Comparison of ENCODE assay signal across 8 cellular contexts in genomic region chr1:237799762-237800474, GRCh38.
DNase-seq lines count a peak whose midpoint lies in the region; ATAC-seq and TF ChIP-seq lines count a peak whose summit lies in the region.

No MANE protein-coding gene starts in this region.

- TF ChIP-seq EP300 in suprapubic skin (IDR thresholded peaks at IDR 0.05): no peak

- in situ Hi-C loops in brain microvascular endothelial cell (cut with HindIII; ENCODE audit: low pct_ligation_motif_present, low sequenced_read_pairs): no loop called here

- H2BK5ac ChIP-seq in mesenchymal stem cell (ENCODE audit: low read depth, low read length, poor library complexity, severe bottlenecking): no peak overlapping the region

- H3K27ac ChIP-seq in PC-3 (ENCODE audit: low read length) (no peak overlapping the region), brain microvascular endothelial cell (no peak overlapping the region), mesenchymal stem cell (ENCODE audit: low read length, poor library complexity, severe bottlenecking) (no peak overlapping the region), suprapubic skin (no peak overlapping the region)

- H3K36me3 ChIP-seq in PC-3 (ENCODE audit: low read depth, low read length) (no peaks in the 10 kb centered on the region), brain microvascular endothelial cell (replicated peaks) (no peaks in the 10 kb centered on the region), mesenchymal stem cell (ENCODE audit: control insufficient read depth in 1 of 2, insufficient read depth in 2 of 2, low read depth in 1 of 2, low read length in 2 of 2) (no peaks in the 10 kb centered on the region), suprapubic skin (no peaks in the 10 kb centered on the region)

- TF ChIP-seq CTCF in PC-3 (conservative IDR thresholded peaks at IDR 0.05; ENCODE audit: low read depth, low read length): peak; percentile 64
- TF ChIP-seq CTCF in brain microvascular endothelial cell (IDR thresholded peaks at IDR 0.05; ENCODE audit: low read depth, low read length, missing control alignments): peak; percentile 37
- no peak for TF ChIP-seq CTCF in suprapubic skin (IDR thresholded peaks at IDR 0.05)

- no peak overlapping the region for H2BK15ac ChIP-seq in mesenchymal stem cell (ENCODE audit: low read depth, poor library complexity, severe bottlenecking)

- peak; percentile 10 for DNase-seq in NCI-H2107 treated with DMSO at 0.1 percent for 48 hours (lab: John Stamatoyannopoulos, UW; ENCODE audit: unreplicated experiment)
- DNase-seq in NCI-H2107 (lab: John Stamatoyannopoulos, UW): no peak
- peak; percentile 78 for DNase-seq in PC-3
- DNase-seq in brain microvascular endothelial cell: peak; percentile 72
- DNase-seq in mesenchymal stem cell: peak; percentile 68
- no peak for DNase-seq in suprapubic skin (ENCODE audit: low spot score in 2 of 2)

- H3K9me3 ChIP-seq in PC-3 (ENCODE audit: low read length): no peaks in the 10 kb centered on the region
- H3K9me3 ChIP-seq in mesenchymal stem cell (ENCODE audit: control insufficient read depth, low read length): no peaks in the 10 kb centered on the region
- no peaks in the 10 kb centered on the region for H3K9me3 ChIP-seq in suprapubic skin

- H3K4ac ChIP-seq in mesenchymal stem cell (ENCODE audit: low read depth in 1 of 2, low read length in 2 of 2): no peak overlapping the region

- no peaks in the 10 kb centered on the region for H4K20me1 ChIP-seq in PC-3 (ENCODE audit: low read length)

- H3K9me2 ChIP-seq in PC-3 (replicated peaks; ENCODE audit: low read length): no peaks in the 10 kb centered on the region

- WGBS in mesenchymal stem cell: 52% methylated on average over 3 of the region's 5 CpGs
- WGBS in suprapubic skin: 66% methylated on average over 5 of the region's 5 CpGs

- no peak overlapping the region for H2BK12ac ChIP-seq in mesenchymal stem cell (ENCODE audit: low read length in 2 of 2)

- no peaks in the 10 kb centered on the region for H3K27me3 ChIP-seq in PC-3 (ENCODE audit: low read length)
- no peaks in the 10 kb centered on the region for H3K27me3 ChIP-seq in brain microvascular endothelial cell (replicated peaks)
- no peaks in the 10 kb centered on the region for H3K27me3 ChIP-seq in mesenchymal stem cell (ENCODE audit: control insufficient read depth in 1 of 2, insufficient read depth in 1 of 2, low read length in 2 of 2)
- H3K27me3 ChIP-seq in suprapubic skin: no peaks in the 10 kb centered on the region

- intact Hi-C loops in PC-3 (cut with micrococcal nuclease): loop anchor here (2.0 kb wide), 1 partner anchor 127 kb away; no protein-coding TSS in a partner anchor

- no peak overlapping the region for H4K8ac ChIP-seq in mesenchymal stem cell (ENCODE audit: low read length)

- H2AFZ ChIP-seq in PC-3 (ENCODE audit: low read length) (0 out of 2 replicates have a peak overlapping the region, but pooled peaks have one; percentile 23), mesenchymal stem cell (ENCODE audit: low read depth, low read length) (no peak overlapping the region)

- TF ChIP-seq POLR2A in suprapubic skin (IDR thresholded peaks at IDR 0.05): no peak

- no peak overlapping the region for H2BK120ac ChIP-seq in mesenchymal stem cell (ENCODE audit: low read depth, low read length)

- no peaks in the 10 kb centered on the region for H3F3A ChIP-seq in PC-3 (ENCODE audit: low read length, unreplicated experiment)

- BruUV-seq in PC-3 (replicated peaks; lab: Mats Ljungman, UMichigan): no TSS peak

- POLR2A ChIA-PET in PC-3 (lab: Charles Lee; ENCODE audit: unreplicated experiment): no interaction called here

- H3K4me3 ChIP-seq in PC-3 (ENCODE audit: low read length): no peak overlapping the region
- no peak overlapping the region for H3K4me3 ChIP-seq in brain microvascular endothelial cell (ENCODE audit: low read depth, low read length)
- H3K4me3 ChIP-seq in mesenchymal stem cell (ENCODE audit: insufficient read depth in 1 of 2, low read depth in 1 of 2, low read length in 2 of 2): no peak overlapping the region
- H3K4me3 ChIP-seq in suprapubic skin: no peak overlapping the region

- no peaks in the 10 kb centered on the region for H3K79me2 ChIP-seq in PC-3 (ENCODE audit: low read length)

- H4K91ac ChIP-seq in mesenchymal stem cell (ENCODE audit: low read length): no peak overlapping the region

- no peak overlapping the region for H3K18ac ChIP-seq in mesenchymal stem cell (ENCODE audit: low read depth in 1 of 2, low read length in 2 of 2)

- no peak overlapping the region for H2AK5ac ChIP-seq in mesenchymal stem cell (ENCODE audit: low read length, severe bottlenecking)

- CTCF ChIA-PET in PC-3 (lab: Charles Lee): interaction anchor here (0.6 to 1.0 kb wide), 4 partner anchors 52 to 795 kb away, joined by 3 to 4 read pairs (median 4); no protein-coding TSS in a partner anchor

- H3K4me1 ChIP-seq in PC-3 (ENCODE audit: insufficient read depth, low read length) (no peaks in the 10 kb centered on the region), mesenchymal stem cell (ENCODE audit: control insufficient read depth, insufficient read depth, low read depth, low read length) (no peaks in the 10 kb centered on the region), suprapubic skin (no peaks in the 10 kb centered on the region)

- H3K14ac ChIP-seq in mesenchymal stem cell (ENCODE audit: low read length in 2 of 2): no peak overlapping the region

- peak overlapping the region; percentile 47 for H3K4me2 ChIP-seq in PC-3 (ENCODE audit: low read length)
- H3K4me2 ChIP-seq in mesenchymal stem cell (ENCODE audit: low read length, poor library complexity, severe bottlenecking): peak overlapping the region; percentile 53

- H3K9ac ChIP-seq in PC-3 (ENCODE audit: low read length) (no peak overlapping the region), mesenchymal stem cell (ENCODE audit: low read length) (no peak overlapping the region)

- ATAC-seq in GM21381 (IDR thresholded peaks at IDR 0.05; ENCODE audit: unreplicated experiment) (peak; percentile 98), HG03565 (IDR thresholded peaks at IDR 0.05; ENCODE audit: unreplicated experiment) (peak; percentile 99), PC-3 (peak; percentile 100)

- H3K79me1 ChIP-seq in mesenchymal stem cell (replicated peaks; ENCODE audit: low read length, poor library complexity, severe bottlenecking): no peaks in the 10 kb centered on the region

- H3K23ac ChIP-seq in mesenchymal stem cell (ENCODE audit: low read length in 2 of 2): no peak overlapping the region

Comparison
In these comparisons a context has a peak if more than half of its experiments do, and no peak if none do; other contexts are left out.
1. DNase-seq: peak in NCI-H2107 treated with DMSO at 0.1 percent for 48 hours (single experiment), PC-3 (single experiment), brain microvascular endothelial cell (single experiment) and mesenchymal stem cell (single experiment); none in NCI-H2107 (single experiment) and suprapubic skin (0 of 2).
2. CTCF ChIP-seq: peak in PC-3 (single experiment) and brain microvascular endothelial cell (single experiment); none in suprapubic skin (0 of 2).
3. Peak in every context shown above with its lines, with median percentiles within 50 percentile points of each other: ATAC-seq.